ENCODE assay signal across 14 cellular contexts in the genomic region with DNA sequence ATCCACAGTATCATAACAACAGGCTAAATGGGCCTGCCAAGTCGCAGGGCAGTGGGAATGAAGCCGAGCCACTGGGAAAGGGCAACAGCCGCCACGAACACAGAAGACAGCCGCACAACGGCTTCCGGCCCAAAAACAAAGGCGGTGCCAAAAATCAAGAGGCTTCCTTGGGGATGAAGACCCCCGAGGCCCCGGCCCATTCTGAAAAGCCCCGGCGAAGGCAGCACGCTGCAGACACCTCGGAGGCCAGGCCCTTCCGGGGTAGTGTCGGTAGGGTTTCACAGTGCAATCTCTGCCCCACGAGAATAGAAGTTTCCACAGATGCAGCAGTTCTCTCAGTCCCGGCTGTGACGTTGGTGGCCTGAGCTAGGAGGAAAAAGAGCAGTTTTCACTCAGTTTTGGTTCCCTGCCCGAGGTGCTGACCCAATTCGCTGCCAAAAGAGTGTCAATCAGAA. TPM values are rescaled to one million over a fixed set of nuclear protein-coding genes. Genes with fewer than 3 reads are reported as not detected.
DNase-seq lines count a peak whose midpoint lies in the region; ATAC-seq and TF ChIP-seq lines count a peak whose summit lies in the region.
"Had no signal": no experiment of that assay in that cellular context is flagged by ENCODE, and none has a peak within 500 bp of the region (broad histone marks: within the 10 kb centered on the region; RNA-seq: fewer than 3 reads in every experiment).

No MANE protein-coding gene starts in this region.

- no peak overlapping the region for H3K27ac Mint-ChIP-seq in stimulated activated naive CD8-positive, alpha-beta T cell treated with anti-CD3 and anti-CD28 coated beads, Interleukin-15, amount 100 ng/mL, for 72 hours

- H3K9me3 ChIP-seq in adrenal gland (replicated peaks in 1 of 3) (no peaks in the 10 kb centered on the region), tibial artery (no peaks in the 10 kb centered on the region)
- H3K9me3 ChIP-seq: SK-N-SH had no signal

- H3K4me1 ChIP-seq in adrenal gland (replicated peaks in 1 of 2) (no peaks in the 10 kb centered on the region), tibial artery (no peaks in the 10 kb centered on the region)

- ATAC-seq in stimulated activated naive CD8-positive, alpha-beta T cell treated with anti-CD3 and anti-CD28 coated beads, Interleukin-15, amount 100 ng/mL, for 72 hours = no peak

- no peaks in the 10 kb centered on the region for H3K9me3 Mint-ChIP-seq in stimulated activated naive CD8-positive, alpha-beta T cell treated with anti-CD3 and anti-CD28 coated beads, Interleukin-15, amount 100 ng/mL, for 72 hours

- intact Hi-C loops in adrenal gland (cut with DNase I) (loop anchor here (5.0 kb wide), 3 partner anchors 170 to 500 kb away; partner anchors contain the start of gene SPATS2L (in 1 of the 2)), tibial artery (cut with DNase I; ENCODE audit: low total_unique reads) (loop anchor here (5.0 kb wide), 1 partner anchor 495 kb away; no protein-coding TSS in a partner anchor)

- H3K4me1 Mint-ChIP-seq in stimulated activated naive CD8-positive, alpha-beta T cell treated with anti-CD3 and anti-CD28 coated beads, Interleukin-15, amount 100 ng/mL, for 72 hours = peaks cover 8% of the 10 kb centered on the region

- 80 to 89% (median 86%) methylated on average over 14 to 21 of the region's 21 CpGs for WGBS in adrenal gland, 4 donors

- H3K4me3 ChIP-seq in adrenal gland = no peak overlapping the region
- no peak overlapping the region for H3K4me3 ChIP-seq in fibroblast of pulmonary artery (replicated peaks; ENCODE audit: low read depth, low read length)
- H3K4me3 ChIP-seq in tibial artery = peak overlapping the region in 1 of 2 donors; percentile 9

- peak in 6 of 7 donors; percentile 30 to 79 (median 48) for DNase-seq in adrenal gland
- DNase-seq in fibroblast of pulmonary artery (ENCODE audit: low read depth) = peak; percentile 32
- peak; percentile 50 for DNase-seq in mucosa of gallbladder (ENCODE audit: low spot score)
- peak; percentile 59 to 77 for DNase-seq in tibial artery
- no peak for DNase-seq in stimulated activated naive CD8-positive, alpha-beta T cell treated with anti-CD3 and anti-CD28 coated beads, Interleukin-15, amount 100 ng/mL, for 72 hours
- DNase-seq in NCI-H1092 (lab: John Stamatoyannopoulos, UW) = no peak
- DNase-seq in activated CD8-positive, alpha-beta memory T cell treated with anti-CD3 and anti-CD28 coated beads for 24 hours = no peak
- DNase-seq in cerebellum (ENCODE audit: low spot score) = no peak
- DNase-seq: activated naive CD4-positive, alpha-beta T cell treated with Interleukin-2 at 50 U/mL for 16 hours; cerebellar nuclear complex; DMS79 treated with DMSO at 0.1 percent for 48 hours; SK-N-SH; stimulated activated CD4-positive, alpha-beta T cell treated with anti-CD3 and anti-CD28 coated beads, Interleukin-4, amount 100 ng/mL, for 24 hours had no signal

- H3K36me3 ChIP-seq in adrenal gland (replicated peaks in 1 of 2) (peaks cover 0 to 18% of the 10 kb centered on the region in 2 donors), tibial artery (peaks cover 14 to 65% (median 20%) of the 10 kb centered on the region in 3 donors)

- no peak for TF ChIP-seq POLR2A in adrenal gland (IDR thresholded peaks at IDR 0.05)

- no peaks in the 10 kb centered on the region for H3K27me3 Mint-ChIP-seq in stimulated activated naive CD8-positive, alpha-beta T cell treated with anti-CD3 and anti-CD28 coated beads, Interleukin-15, amount 100 ng/mL, for 72 hours

- H3K4me3 Mint-ChIP-seq in stimulated activated naive CD8-positive, alpha-beta T cell treated with anti-CD3 and anti-CD28 coated beads, Interleukin-15, amount 100 ng/mL, for 72 hours = no peak overlapping the region

- TF ChIP-seq CTCF in adrenal gland (IDR thresholded peaks at IDR 0.05) (no peak), fibroblast of pulmonary artery (IDR thresholded peaks at IDR 0.05; ENCODE audit: low read length, missing control alignments) (no peak), tibial artery (IDR thresholded peaks at IDR 0.05) (no peak)

- peak overlapping the region in 1 of 5 donors; percentile 27 for H3K27ac ChIP-seq in adrenal gland
- peak overlapping the region in 1 of 2 donors; percentile 44 for H3K27ac ChIP-seq in tibial artery
- H3K27ac ChIP-seq: C4-2B had no signal

- no peaks in the 10 kb centered on the region for H3K27me3 ChIP-seq in adrenal gland
- H3K27me3 ChIP-seq in tibial artery = no peaks in the 10 kb centered on the region

RNA-seq across cellular contexts. Expression of gene KCTD18, which starts 32.2 kb away (rescaled TPM):
- total RNA-seq in adrenal gland (10 to 100 TPM; 15.2 to 83.2 (median 23.4) TPM), mucosa of gallbladder (16.1 TPM), cerebellum (8.3 TPM)
- 10 to 100 TPM in 1 of 3 donors, 1 to 10 TPM in 2; 5.9 to 16.0 (median 7.8) TPM for polyA plus RNA-seq in adrenal gland

RNA-seq across cellular contexts. Expression of gene SGO2, which starts 48.3 kb away (rescaled TPM):
- total RNA-seq in adrenal gland (1 to 10 TPM; 1.2 to 2.8 (median 1.7) TPM), mucosa of gallbladder (2.0 TPM), cerebellum (13.9 TPM)
- 1 to 10 TPM in 1 of 3 donors, under 1 TPM in 2; 0.27 to 2.2 (median 0.88) TPM for polyA plus RNA-seq in adrenal gland

Comparison
In these comparisons a context has a peak if more than half of its experiments do, and no peak if none do; other contexts are left out.
1. DNase-seq: peak in adrenal gland (6 of 7), fibroblast of pulmonary artery (single experiment), mucosa of gallbladder (single experiment) and tibial artery (2 of 2); none in stimulated activated naive CD8-positive, alpha-beta T cell treated with anti-CD3 and anti-CD28 coated beads, Interleukin-15, amount 100 ng/mL, for 72 hours (0 of 2), NCI-H1092 (single experiment), activated CD8-positive, alpha-beta memory T cell treated with anti-CD3 and anti-CD28 coated beads for 24 hours (single experiment) and cerebellum (single experiment).